ENCODE assay signal across 22 cellular contexts in genomic region chr3:26108846-26109489, GRCh38.
"Had no signal": no experiment of that assay in that cellular context is flagged by ENCODE, and none has a peak within 500 bp of the region (broad histone marks: within the 10 kb centered on the region; RNA-seq: fewer than 3 reads in every experiment).

No MANE protein-coding gene starts in this region.

- H3K4me1 ChIP-seq: body of pancreas, foreskin keratinocyte, upper lobe of right lung had no signal

- DNase-seq: activated CD4-positive, alpha-beta memory T cell treated with anti-CD3 and anti-CD28 coated beads for 36 hours; activated CD4-positive, alpha-beta T cell treated with anti-CD3 and anti-CD28 coated beads for 48 hours; activated effector memory CD4-positive, alpha-beta T cell treated with anti-CD3 and anti-CD28 coated beads, Interleukin-2, amount 50 U/mL, for 16 hours; activated naive CD4-positive, alpha-beta T cell treated with anti-CD3 and anti-CD28 coated beads, Interleukin-2, amount 50 U/mL, for 16 hours; anterior cingulate cortex; body of pancreas; effector CD4-positive, alpha-beta T cell; foreskin keratinocyte; glutamatergic neuron; hippocampal formation; left ventricle myocardium inferior; midbrain; ovary; psoas muscle; stimulated activated CD4-positive, alpha-beta T cell treated with anti-CD3 and anti-CD28 coated beads, Interleukin-12 subunit alpha, Interleukin-12 subunit beta, amount 100 ng/mL, for 4 hours; stimulated activated CD4-positive, alpha-beta T cell treated with anti-CD3 and anti-CD28 coated beads, Interleukin-4, amount 100 ng/mL, for 4 hours; stimulated activated naive CD8-positive, alpha-beta T cell treated with anti-CD3 and anti-CD28 coated beads, Interleukin-15, Interleukin-2, amounts not matched to agents 100 U/mL and 50 U/mL, for 24 hours; T1000; upper lobe of right lung had no signal

- H3K27ac ChIP-seq: body of pancreas, cardiac muscle cell, foreskin keratinocyte, left ventricle myocardium inferior, neutrophil, ovary, psoas muscle, right atrium auricular region, upper lobe of right lung had no signal

- H3K27me3 ChIP-seq: body of pancreas, cardiac muscle cell, foreskin keratinocyte, neutrophil, ovary, right atrium auricular region, upper lobe of right lung had no signal

- H3K9me3 ChIP-seq: body of pancreas, left ventricle myocardium inferior, neutrophil, ovary, psoas muscle, right atrium auricular region, upper lobe of right lung had no signal

- H3K36me3 ChIP-seq: cardiac muscle cell, left ventricle myocardium inferior, neutrophil, ovary, right atrium auricular region, upper lobe of right lung had no signal

- H3K4me3 ChIP-seq: body of pancreas, cardiac muscle cell, left ventricle myocardium inferior, ovary, psoas muscle, right atrium auricular region, upper lobe of right lung had no signal
